ENCODE assay signal across 8 cellular contexts in the genomic region with DNA sequence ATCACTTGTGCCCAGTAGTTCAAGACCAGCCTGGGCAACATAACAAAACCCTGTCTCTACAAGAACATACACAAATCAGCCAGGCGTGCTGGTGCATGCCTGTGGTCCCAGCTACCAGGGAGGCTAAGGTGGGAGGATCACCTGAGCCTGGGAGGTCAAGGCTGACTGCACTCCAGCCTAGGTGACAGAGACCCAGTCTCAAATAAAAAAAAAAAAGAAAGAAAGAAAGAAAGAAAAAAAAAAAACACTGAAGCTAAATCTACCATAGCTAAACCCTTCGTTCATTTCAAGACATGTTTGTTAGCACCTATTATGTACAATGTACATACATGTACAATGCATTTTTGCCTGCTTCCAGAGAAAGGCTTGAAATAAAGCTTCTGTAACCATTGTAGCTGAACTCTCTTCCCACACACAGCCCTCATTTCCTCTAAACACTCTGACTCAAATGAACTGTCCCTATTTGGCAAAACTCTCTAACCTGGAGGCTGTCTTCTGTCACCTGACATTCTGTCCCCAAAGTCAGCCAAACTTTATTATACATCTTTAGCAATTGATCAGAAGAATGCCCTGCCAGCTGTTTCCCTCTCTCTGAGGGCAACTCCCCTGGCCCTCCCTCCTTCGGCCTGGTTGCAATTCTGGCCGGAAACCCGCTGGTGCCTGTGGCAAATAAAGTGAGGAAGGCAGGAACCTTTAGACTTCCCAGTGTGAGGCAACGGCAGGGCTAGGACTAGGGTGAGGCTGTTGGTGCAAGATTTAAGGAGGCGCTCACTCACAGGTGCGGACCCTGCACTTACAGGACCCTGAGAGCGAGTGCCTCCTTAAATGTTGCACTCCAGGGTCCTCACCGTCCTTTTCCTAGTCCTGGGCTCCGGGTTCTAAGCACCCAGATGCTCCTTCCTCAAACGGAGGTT. TPM values are rescaled to one million over a fixed set of nuclear protein-coding genes. Genes with fewer than 3 reads are reported as not detected.
DNase-seq lines count a peak whose midpoint lies in the region; ATAC-seq and TF ChIP-seq lines count a peak whose summit lies in the region.

No MANE protein-coding gene starts in this region.

- POLR2A ChIA-PET in activated B cell treated with CpG ODN at 0.5 μM for 24 hours (lab: Charles Lee) = interaction anchor here (0.6 to 2.8 kb wide), 10 partner anchors 7 to 1166 kb away, joined by 3 to 11 read pairs (median 4); a partner anchor contains a TSS

- H3K4me1 ChIP-seq in thoracic aorta (ENCODE audit: control insufficient read depth in 1 of 2, low read depth in 2 of 2) = peaks cover 7 to 27% of the 10 kb centered on the region in 2 donors

- CTCF ChIA-PET in activated B cell treated with CpG ODN at 0.5 μM for 24 hours (lab: Charles Lee) = interaction anchor here (0.6 to 8.4 kb wide), 3 partner anchors 23 to 78 kb away, joined by 3 to 61 read pairs (median 7); no protein-coding TSS in a partner anchor

- intact Hi-C loops in activated B cell treated with CpG ODN at 0.5 μM for 24 hours (cut with micrococcal nuclease) = no loop called here

- no peaks in the 10 kb centered on the region for H3K36me3 Mint-ChIP-seq in activated B cell treated with CpG ODN at 0.5 μM for 24 hours (ENCODE audit: low read depth)

- H3K27me3 Mint-ChIP-seq in activated B cell treated with CpG ODN at 0.5 μM for 24 hours = no peaks in the 10 kb centered on the region

- DNase-seq in Daoy (ENCODE audit: low read depth) (peak; percentile 31), HPDE6-E6E7 (ENCODE audit: extremely low spot score) (peak; percentile 62), activated B cell treated with CpG ODN at 0.5 μM for 24 hours (no peak), epithelial cell of prostate (ENCODE audit: low read depth, low spot score) (no peak), mucosa of gallbladder (ENCODE audit: low spot score) (peak; percentile 58), thoracic aorta (ENCODE audit: low spot score) (peak; percentile 31), NAMALWA (ENCODE audit: low spot score) (no peak), cerebellar nuclear complex (lab: John Stamatoyannopoulos, UW) (no peak)

- no peaks in the 10 kb centered on the region for H3K27me3 ChIP-seq in thoracic aorta (replicated peaks; ENCODE audit: insufficient read depth)

- H3K9me3 Mint-ChIP-seq in activated B cell treated with CpG ODN at 0.5 μM for 24 hours = no peaks in the 10 kb centered on the region

- ATAC-seq in activated B cell treated with CpG ODN at 0.5 μM for 24 hours (ENCODE audit: low read depth) (peak; percentile 35), thoracic aorta (ENCODE audit: insufficient number of reproducible peaks, low FRiP score, low read depth) (peak; percentile 30)

- H3K4me1 Mint-ChIP-seq in activated B cell treated with CpG ODN at 0.5 μM for 24 hours = peaks cover 25% of the 10 kb centered on the region

- H3K4me3 Mint-ChIP-seq in activated B cell treated with CpG ODN at 0.5 μM for 24 hours = peak overlapping the region; percentile 89

- H3K27ac ChIP-seq in epithelial cell of prostate = peak overlapping the region; percentile 93
- peak overlapping the region; percentile 74 to 82 for H3K27ac ChIP-seq in thoracic aorta

- peak overlapping the region; percentile 94 for H3K4me3 ChIP-seq in thoracic aorta

- H3K27ac Mint-ChIP-seq in activated B cell treated with CpG ODN at 0.5 μM for 24 hours = peak overlapping the region; percentile 54

- H3K9me3 ChIP-seq in thoracic aorta = no peaks in the 10 kb centered on the region

- TF ChIP-seq CTCF in activated B cell treated with CpG ODN at 0.5 μM for 24 hours (IDR thresholded peaks at IDR 0.05) = no peak
- TF ChIP-seq CTCF in thoracic aorta (IDR thresholded peaks at IDR 0.05) = no peak

- no peaks in the 10 kb centered on the region for H3K36me3 ChIP-seq in thoracic aorta

RNA-seq across cellular contexts. Expression of a gene that starts 1.8 kb away (rescaled TPM):
- 17.9 and 29.7 TPM in 2 replicates for total RNA-seq in Daoy (2014; rRNA removed; shearing (Covaris generic))
- 16.3 and 16.7 TPM in 2 replicates for total RNA-seq in activated B cell treated with CpG ODN at 0.5 μM for 24 hours
- 55.4 TPM for total RNA-seq in mucosa of gallbladder
- total RNA-seq in thoracic aorta = 10 to 100 TPM; 42.0 to 45.9 TPM

RNA-seq across cellular contexts. Expression of a gene that starts 7.8 kb away (rescaled TPM):
- not detected in 2 replicates for total RNA-seq in Daoy (2014; rRNA removed; shearing (Covaris generic))
- total RNA-seq in activated B cell treated with CpG ODN at 0.5 μM for 24 hours (1.9 and 3.4 TPM in 2 replicates), mucosa of gallbladder (4.1 TPM), thoracic aorta (1 to 10 TPM in 1 of 2 donors, not detected in 1; 1.6 TPM)

RNA-seq across cellular contexts. Expression of a gene that starts 20.6 kb away (rescaled TPM):
- total RNA-seq in Daoy (2014; rRNA removed; shearing (Covaris generic)) = 7.8 and 17.6 TPM in 2 replicates
- total RNA-seq in activated B cell treated with CpG ODN at 0.5 μM for 24 hours (32.2 and 34.5 TPM in 2 replicates), mucosa of gallbladder (35.3 TPM), thoracic aorta (10 to 100 TPM; 10.0 to 14.7 TPM)

RNA-seq across cellular contexts. Expression of a gene that starts 50.1 kb away (rescaled TPM):
- 40.1 and 42.7 TPM in 2 replicates for total RNA-seq in Daoy (2014; rRNA removed; shearing (Covaris generic))
- 31.9 and 34.5 TPM in 2 replicates for total RNA-seq in activated B cell treated with CpG ODN at 0.5 μM for 24 hours
- 33.6 TPM for total RNA-seq in mucosa of gallbladder
- total RNA-seq in thoracic aorta = 10 to 100 TPM; 24.3 to 30.2 TPM

RNA-seq across cellular contexts. Expression of a gene that starts 50.4 kb away (rescaled TPM):
- total RNA-seq in Daoy (2014; rRNA removed; shearing (Covaris generic)) = 0.11 and 0.12 TPM in 2 replicates
- total RNA-seq in activated B cell treated with CpG ODN at 0.5 μM for 24 hours = 1.9 and 2.1 TPM in 2 replicates
- total RNA-seq in mucosa of gallbladder = 13.3 TPM
- total RNA-seq in thoracic aorta = 10 to 100 TPM in 1 of 2 donors, 1 to 10 TPM in 1; 6.6 to 11.9 TPM

Comparison
In these comparisons a context has a peak if more than half of its experiments do, and no peak if none do; other contexts are left out.
1. DNase-seq: peak in Daoy (single experiment), HPDE6-E6E7 (single experiment), mucosa of gallbladder (single experiment) and thoracic aorta (single experiment); none in activated B cell treated with CpG ODN at 0.5 μM for 24 hours (single experiment), epithelial cell of prostate (single experiment), NAMALWA (single experiment) and cerebellar nuclear complex (0 of 2).